ENCODE assay signal across 24 cellular contexts in the genomic region with DNA sequence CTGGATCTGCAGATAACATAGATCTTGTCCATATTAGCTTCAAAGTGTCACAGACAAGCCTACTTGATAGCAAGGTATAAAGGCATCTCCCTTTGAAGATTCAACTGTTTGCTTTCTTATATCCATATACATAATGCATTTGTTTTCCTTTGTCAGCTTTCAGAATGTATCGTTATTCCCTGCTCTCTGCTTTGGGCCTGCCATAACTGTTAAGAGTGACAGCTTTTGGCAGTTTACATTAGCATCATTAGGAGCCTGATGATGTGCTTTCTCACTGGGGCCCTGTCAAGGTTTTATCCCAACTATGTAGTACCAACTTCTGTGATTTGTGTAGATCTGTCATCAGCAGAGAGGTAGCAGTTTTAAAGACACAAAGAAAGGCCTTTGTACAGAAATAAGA.
"Had no signal": no experiment of that assay in that cellular context is flagged by ENCODE, and none has a peak within 500 bp of the region (broad histone marks: within the 10 kb centered on the region; RNA-seq: fewer than 3 reads in every experiment).

No MANE protein-coding gene starts in this region.

- H3K27me3 ChIP-seq: breast epithelium, colonic mucosa had no signal

- H3K27ac ChIP-seq: breast epithelium, colonic mucosa, PC-9 had no signal

- H3K9me3 ChIP-seq: colonic mucosa had no signal

- H3K4me3 ChIP-seq: breast epithelium, colonic mucosa, K562, PC-9 had no signal

- H2AFZ ChIP-seq: PC-9 had no signal

- H3K4me2 ChIP-seq: PC-9 had no signal

- DNase-seq: activated B cell treated with CpG ODN at 0.5 μM for 24 hours; activated CD4-positive, alpha-beta T cell treated with anti-CD3 and anti-CD28 coated beads for 1 hour; activated CD4-positive, alpha-beta T cell treated with anti-CD3 and anti-CD28 coated beads, Interleukin-2, amount 10 ng/mL, durations not matched to agents 24 days and 14 days; activated CD4-positive, alpha-beta T cell treated with anti-CD3 and anti-CD28 coated beads, Interleukin-2, amount 50 U/mL, for 48 hours; activated CD8-positive, alpha-beta memory T cell treated with anti-CD3 and anti-CD28 coated beads, Interleukin-2, amount 10 ng/mL, durations not matched to agents 7 days and 5 days; activated effector memory CD4-positive, alpha-beta T cell treated with Interleukin-2 at 50 U/mL for 16 hours; activated naive CD4-positive, alpha-beta T cell; activated T-cell treated with anti-CD3 and anti-CD28 coated beads, Interleukin-2, amount 50 U/mL, for 24 hours; aorta; caudate nucleus; colonic mucosa; Karpas-422; NCI-H1694; NCI-H2029; NCI-H2107; NCI-H2227 treated with DMSO at 0.1 percent for 48 hours; NCI-H446 treated with DMSO at 0.1 percent for 48 hours; NCI-H524 treated with DMSO at 0.1 percent for 48 hours; PC-9; SIG-M5; T-helper 2 cell; T1000 had no signal

- ATAC-seq: activated CD8-positive, alpha-beta memory T cell treated with anti-CD3 and anti-CD28 coated beads, Interleukin-2, amount 10 ng/mL, durations not matched to agents 7 days and 5 days; K562 had no signal

- H3K36me3 ChIP-seq: breast epithelium, colonic mucosa had no signal
